In genomic region chr17:81254955-81255717, GRCh38 we compare ENCODE assay signal across 9 cellular contexts. TPM values are rescaled to one million over a fixed set of nuclear protein-coding genes. Genes with fewer than 3 reads are reported as not detected.
DNase-seq lines count a peak whose midpoint lies in the region; ATAC-seq and TF ChIP-seq lines count a peak whose summit lies in the region.
"Had no signal": no experiment of that assay in that cellular context is flagged by ENCODE, and none has a peak within 500 bp of the region (broad histone marks: within the 10 kb centered on the region; RNA-seq: fewer than 3 reads in every experiment).

No MANE protein-coding gene starts in this region.

- peaks cover 0 to 5% (median 0%) of the 10 kb centered on the region in 11 donors for H3K9me3 Mint-ChIP-seq in naive thymus-derived CD4-positive, alpha-beta T cell

- 17% methylated on average over 25 of the region's 35 CpGs for WGBS in esophagus muscularis mucosa

- H3K27ac Mint-ChIP-seq in naive thymus-derived CD4-positive, alpha-beta T cell: no peak overlapping the region
- H3K27ac Mint-ChIP-seq: B cell had no signal

- TF ChIP-seq POLR2A in esophagus muscularis mucosa (IDR thresholded peaks at IDR 0.05; ENCODE audit: low read depth): no peak

- peaks cover 4 to 15% (median 7%) of the 10 kb centered on the region in 5 donors for H3K36me3 Mint-ChIP-seq in naive thymus-derived CD4-positive, alpha-beta T cell

- H3K27ac ChIP-seq in esophagus muscularis mucosa (replicated peaks in 1 of 4): peak overlapping the region; percentile 85 to 91 (median 88)
- H3K27ac ChIP-seq in naive thymus-derived CD4-positive, alpha-beta T cell (ENCODE audit: low read depth, low read length): no peak overlapping the region

- peaks cover 6 to 10% (median 7%) of the 10 kb centered on the region in 7 donors for H3K4me1 Mint-ChIP-seq in naive thymus-derived CD4-positive, alpha-beta T cell

- peak; percentile 47 for ATAC-seq in naive thymus-derived CD4-positive, alpha-beta T cell
- ATAC-seq in GM21717 (IDR thresholded peaks at IDR 0.05; ENCODE audit: unreplicated experiment): no peak

- DNase-seq in A172 (ENCODE audit: low spot score): peak; percentile 71
- peak; percentile 71 for DNase-seq in HuH-7.5 (ENCODE audit: low spot score)
- DNase-seq in SIG-M5 (lab: John Stamatoyannopoulos, UW): peak; percentile 78
- peak; percentile 93 for DNase-seq in esophagus muscularis mucosa (ENCODE audit: extremely low spot score)
- no peak for DNase-seq in naive thymus-derived CD4-positive, alpha-beta T cell
- DNase-seq in activated effector memory CD4-positive, alpha-beta T cell treated with anti-CD3 and anti-CD28 coated beads, Interleukin-2, amount 50 U/mL, for 16 hours: no peak
- DNase-seq in NK-92 treated with Interleukin-12 subunit alpha and Interleukin-12 subunit beta, amount 100 ng/mL, for 24 hours (lab: John Stamatoyannopoulos, UW): no peak

- no peaks in the 10 kb centered on the region for H3K27me3 ChIP-seq in esophagus muscularis mucosa
- no peaks in the 10 kb centered on the region for H3K27me3 ChIP-seq in naive thymus-derived CD4-positive, alpha-beta T cell (ENCODE audit: control insufficient read depth in 2 of 2, insufficient read depth in 2 of 2, low read length in 2 of 2)

- CTCF ChIA-PET in naive thymus-derived CD4-positive, alpha-beta T cell (lab: Charles Lee): interaction anchor here (0.8 to 2.0 kb wide), 2 partner anchors 227 to 230 kb away, joined by 3 to 5 read pairs; no protein-coding TSS in a partner anchor

- TF ChIP-seq CTCF in esophagus muscularis mucosa (IDR thresholded peaks at IDR 0.05): peak; percentile 60 to 80 (median 71)

- intact Hi-C loops in esophagus muscularis mucosa (cut with DNase I): loop anchor here (2.0 to 5.0 kb wide), 3 partner anchors 37 to 347 kb away; no protein-coding TSS in a partner anchor
- intact Hi-C loops in naive thymus-derived CD4-positive, alpha-beta T cell (cut with micrococcal nuclease): loop anchor here in 1 of 2 donors (10.0 kb wide), 1 partner anchor 130 kb away; no protein-coding TSS in a partner anchor

- no peak overlapping the region for H3K4me3 Mint-ChIP-seq in naive thymus-derived CD4-positive, alpha-beta T cell
- H3K4me3 Mint-ChIP-seq: B cell had no signal

- H3K9me3 ChIP-seq in esophagus muscularis mucosa: no peaks in the 10 kb centered on the region
- no peaks in the 10 kb centered on the region for H3K9me3 ChIP-seq in naive thymus-derived CD4-positive, alpha-beta T cell (ENCODE audit: control insufficient read depth in 2 of 3, low read length in 3 of 3)

- TF ChIP-seq EP300 in esophagus muscularis mucosa (IDR thresholded peaks at IDR 0.05): no peak

- peak overlapping the region in 3 of 4 donors; percentile 7 to 39 (median 29) for H3K4me3 ChIP-seq in esophagus muscularis mucosa
- H3K4me3 ChIP-seq in naive thymus-derived CD4-positive, alpha-beta T cell (ENCODE audit: low read length): no peak overlapping the region

- no peaks in the 10 kb centered on the region for H3K27me3 Mint-ChIP-seq in naive thymus-derived CD4-positive, alpha-beta T cell
- H3K27me3 Mint-ChIP-seq: B cell had no signal

- POLR2A ChIA-PET in naive thymus-derived CD4-positive, alpha-beta T cell (lab: Charles Lee): no interaction called here

- peaks cover 24 to 59% (median 50%) of the 10 kb centered on the region in 4 donors for H3K36me3 ChIP-seq in esophagus muscularis mucosa
- H3K36me3 ChIP-seq in naive thymus-derived CD4-positive, alpha-beta T cell (ENCODE audit: control insufficient read depth in 2 of 3, insufficient read depth in 3 of 3, low read length in 3 of 3): peaks cover 0 to 82% (median 7%) of the 10 kb centered on the region in 3 experiments

- peaks cover 14 to 57% (median 47%) of the 10 kb centered on the region in 4 donors for H3K4me1 ChIP-seq in esophagus muscularis mucosa
- H3K4me1 ChIP-seq in naive thymus-derived CD4-positive, alpha-beta T cell (ENCODE audit: control insufficient read depth in 2 of 2, insufficient read depth in 2 of 2, low read length in 2 of 2): no peaks in the 10 kb centered on the region

RNA-seq across cellular contexts. Expression of gene NDUFAF8, which starts 16.0 kb away (rescaled TPM):
- total RNA-seq in A172 (2014; rRNA removed; shearing (Covaris generic)): 100 and 123 TPM in 2 replicates
- 10 to 100 TPM; 34.6 to 54.8 (median 40.4) TPM for total RNA-seq in esophagus muscularis mucosa
- total RNA-seq in naive thymus-derived CD4-positive, alpha-beta T cell: 10 to 100 TPM; 34.2 to 45.6 (median 43.5) TPM
- 10 to 100 TPM; 60.4 to 85.9 TPM for polyA plus RNA-seq in naive thymus-derived CD4-positive, alpha-beta T cell

RNA-seq across cellular contexts. Expression of gene TEPSIN, which starts 16.3 kb away (rescaled TPM):
- total RNA-seq in A172 (2014; rRNA removed; shearing (Covaris generic)): 21.4 and 24.1 TPM in 2 replicates
- total RNA-seq in esophagus muscularis mucosa: 10 to 100 TPM; 19.5 to 31.6 (median 23.5) TPM
- 100 to 1,000 TPM in 2 of 5 experiments, 10 to 100 TPM in 3; 52.6 to 115 (median 90.0) TPM for total RNA-seq in naive thymus-derived CD4-positive, alpha-beta T cell
- 1 to 10 TPM; 3.2 to 5.3 TPM for polyA plus RNA-seq in naive thymus-derived CD4-positive, alpha-beta T cell

RNA-seq across cellular contexts. Expression of gene CEP131, which starts 32.4 kb away (rescaled TPM):
- 10.0 and 21.1 TPM in 2 replicates for total RNA-seq in A172 (2014; rRNA removed; shearing (Covaris generic))
- 10 to 100 TPM in 1 of 4 donors, 1 to 10 TPM in 3; 4.5 to 10.6 (median 8.9) TPM for total RNA-seq in esophagus muscularis mucosa
- 10 to 100 TPM in 2 of 5 experiments, 1 to 10 TPM in 3; 8.1 to 13.0 (median 10.0) TPM for total RNA-seq in naive thymus-derived CD4-positive, alpha-beta T cell
- 1 to 10 TPM; 2.7 to 7.6 TPM for polyA plus RNA-seq in naive thymus-derived CD4-positive, alpha-beta T cell

RNA-seq across cellular contexts. Expression of gene SLC38A10, which starts 40.0 kb away (rescaled TPM):
- 57.8 and 71.5 TPM in 2 replicates for total RNA-seq in A172 (2014; rRNA removed; shearing (Covaris generic))
- total RNA-seq in esophagus muscularis mucosa: 100 to 1,000 TPM in 2 of 4 donors, 10 to 100 TPM in 2; 78.0 to 103 (median 93.4) TPM
- total RNA-seq in naive thymus-derived CD4-positive, alpha-beta T cell: 100 to 1,000 TPM in 1 of 5 experiments, 10 to 100 TPM in 4; 54.9 to 122 (median 86.5) TPM
- 10 to 100 TPM; 45.0 to 84.8 TPM for polyA plus RNA-seq in naive thymus-derived CD4-positive, alpha-beta T cell

Comparison
In these comparisons a context has a peak if more than half of its experiments do, and no peak if none do; other contexts are left out.
1. DNase-seq: peak in A172 (single experiment), HuH-7.5 (single experiment), SIG-M5 (single experiment) and esophagus muscularis mucosa (single experiment); none in naive thymus-derived CD4-positive, alpha-beta T cell (0 of 9), activated effector memory CD4-positive, alpha-beta T cell treated with anti-CD3 and anti-CD28 coated beads, Interleukin-2, amount 50 U/mL, for 16 hours (single experiment) and NK-92 treated with Interleukin-12 subunit alpha and Interleukin-12 subunit beta, amount 100 ng/mL, for 24 hours (single experiment).